In genomic region chr16:88811850-88812736, GRCh38 we compare ENCODE assay signal across 1 cellular context.
A peak's percentile ranks its signal among the peaks of the same experiment; 100 is the strongest.
TF ChIP-seq lines count a peak whose summit lies in the region.

Gene APRT (minus strand): TSS chr16:88811928. CDS start chr16:88811899, 29 bp downstream.

TF ChIP-seq in HepG2, 621 proteins besides CTCF, POLR2A, EP300 and RAD21 (continued from another document and continues in another):
- TF ChIP-seq MZF1 (CRISPR knock-in tag; IDR thresholded peaks at IDR 0.05; ENCODE audit: borderline replicate concordance) (0 out of 2 replicates have a peak, but pooled peaks have one; percentile 82), PRDM4 (CRISPR knock-in tag; IDR thresholded peaks at IDR 0.05; ENCODE audit: borderline replicate concordance) (no peak), ZNF597 (CRISPR knock-in tag; IDR thresholded peaks at IDR 0.05) (no peak), FOXA3 (CRISPR knock-in tag; IDR thresholded peaks at IDR 0.05) (0 out of 2 replicates have a peak, but pooled peaks have one; percentile 23), ZNF747 (CRISPR knock-in tag; IDR thresholded peaks at IDR 0.05; ENCODE audit: borderline replicate concordance) (peak; percentile 60), ZSCAN29 (CRISPR knock-in tag; conservative IDR thresholded peaks at IDR 0.05) (peak; percentile 97), ZNF670 (CRISPR knock-in tag; IDR thresholded peaks at IDR 0.05; ENCODE audit: borderline replicate concordance) (peak; percentile 90; the same call in 1 of the 2 replicates), FOXM1 (CRISPR knock-in tag; IDR thresholded peaks at IDR 0.05) (peak; percentile 58; the same call in 1 of the 2 replicates), ZNF354B (CRISPR knock-in tag; IDR thresholded peaks at IDR 0.05) (no peak; the same call in 1 of the 2 replicates), ZNF562 (CRISPR knock-in tag; IDR thresholded peaks at IDR 0.05; ENCODE audit: borderline replicate concordance) (no peak), MED13 (CRISPR knock-in tag; IDR thresholded peaks at IDR 0.05) (no peak; the same call in 1 of the 2 replicates), GMEB1 (CRISPR knock-in tag; IDR thresholded peaks at IDR 0.05; ENCODE audit: borderline replicate concordance) (peak; percentile 71), ZNF629 (CRISPR knock-in tag; conservative IDR thresholded peaks at IDR 0.05) (no peak), ARNTL (CRISPR knock-in tag; IDR thresholded peaks at IDR 0.05) (peak; percentile 87), JDP2 (CRISPR knock-in tag; IDR thresholded peaks at IDR 0.05; ENCODE audit: borderline replicate concordance) (no peak), ZNF446 (CRISPR knock-in tag; IDR thresholded peaks at IDR 0.05) (peak; percentile 40), CERS6 (CRISPR knock-in tag; IDR thresholded peaks at IDR 0.05) (no peak), SMC3 (IDR thresholded peaks at IDR 0.05; ENCODE audit: low read length) (no peak), PREB (CRISPR knock-in tag; IDR thresholded peaks at IDR 0.05) (no peak), MED1 (CRISPR knock-in tag; IDR thresholded peaks at IDR 0.05) (peak; percentile 47), ZNF512 (CRISPR knock-in tag; IDR thresholded peaks at IDR 0.05) (no peak), STAG1 (CRISPR knock-in tag; IDR thresholded peaks at IDR 0.05) (peak; percentile 67), ZHX2 (IDR thresholded peaks at IDR 0.05; ENCODE audit: low read depth) (peak; percentile 68; the same call in 1 of the 2 replicates), ZHX2 (CRISPR knock-in tag; IDR thresholded peaks at IDR 0.05; ENCODE audit: borderline replicate concordance) (peak; percentile 94), PAWR (CRISPR knock-in tag; IDR thresholded peaks at IDR 0.05; ENCODE audit: borderline replicate concordance) (peak; percentile 85), SRY (CRISPR knock-in tag; IDR thresholded peaks at IDR 0.05) (peak; percentile 35; the same call in 1 of the 2 replicates), ZFYVE20 (CRISPR knock-in tag; IDR thresholded peaks at IDR 0.05; ENCODE audit: borderline replicate concordance, low read depth) (no peak; the same call in 1 of the 2 replicates), ZNF281 (CRISPR knock-in tag; IDR thresholded peaks at IDR 0.05; ENCODE audit: borderline replicate concordance) (peak; percentile 16; the same call in 1 of the 2 replicates), TBP (CRISPR knock-in tag; IDR thresholded peaks at IDR 0.05) (no peak), CHCHD3 (CRISPR knock-in tag; IDR thresholded peaks at IDR 0.05) (no peak; the same call in 1 of the 2 replicates), ZNF607 (CRISPR knock-in tag; IDR thresholded peaks at IDR 0.05; ENCODE audit: borderline replicate concordance) (peak; percentile 87; the same call in 1 of the 2 replicates), THAP11 (CRISPR knock-in tag; IDR thresholded peaks at IDR 0.05) (peak; percentile 4; the same call in 1 of the 2 replicates), ZNF678 (CRISPR knock-in tag; IDR thresholded peaks at IDR 0.05) (no peak; the same call in none of the 2 replicates), ARID5B (CRISPR knock-in tag; IDR thresholded peaks at IDR 0.05) (peak; percentile 26; the same call in 1 of the 2 replicates)
